In genomic region chr2:113376248-113376934, GRCh38 we compare ENCODE assay signal across 17 cellular contexts.
DNase-seq lines count a peak whose midpoint lies in the region; ATAC-seq and TF ChIP-seq lines count a peak whose summit lies in the region.
"Had no signal": no experiment of that assay in that cellular context is flagged by ENCODE, and none has a peak within 500 bp of the region (broad histone marks: within the 10 kb centered on the region; RNA-seq: fewer than 3 reads in every experiment).

No MANE protein-coding gene starts in this region.

- DNase-seq in activated T-cell treated with anti-CD3 and anti-CD28 coated beads, Interleukin-2, amount 50 U/mL, for 72 hours, result no peak
- DNase-seq in activated T-cell treated with anti-CD3 and anti-CD28 coated beads, Interleukin-2, amount 50 U/mL, for 1 hour, result no peak
- DNase-seq in Kasumi-1 (lab: John Stamatoyannopoulos, UW) (no peak), mucosa of descending colon (no peak), GM10266 (ENCODE audit: extremely low spot score) (no peak)
- DNase-seq: activated CD4-positive, alpha-beta T cell treated with anti-CD3 and anti-CD28 coated beads for 1 hour; activated gamma-delta T cell treated with Interleukin-2 at 50 U/mL for 16 hours; caudate nucleus; DMS53; hypothalamus; NCI-H748 treated with DMSO at 0.1 percent for 48 hours; posterior cingulate gyrus; stimulated activated CD4-positive, alpha-beta T cell treated with anti-CD3 and anti-CD28 coated beads, Interleukin-1b, Interleukin-23, amount 100 ng/mL, for 48 hours had no signal

- no peak overlapping the region for H3K4me3 ChIP-seq in neutrophil (ENCODE audit: low read depth in 1 of 2, low read length in 1 of 2)
- H3K4me3 ChIP-seq in mucosa of descending colon, result no peak overlapping the region

- TF ChIP-seq CTCF in neutrophil (IDR thresholded peaks at IDR 0.05) (no peak), mucosa of descending colon (IDR thresholded peaks at IDR 0.05) (no peak), GM10266 (IDR thresholded peaks at IDR 0.05; ENCODE audit: control insufficient read depth, insufficient read depth, low read depth, missing control alignments) (no peak)

- H3K9me3 Mint-ChIP-seq in activated T-cell treated with anti-CD3 and anti-CD28 coated beads, Interleukin-2, amount 50 U/mL, for 72 hours, result no peaks in the 10 kb centered on the region

- H3K27me3 Mint-ChIP-seq in activated T-cell treated with anti-CD3 and anti-CD28 coated beads, Interleukin-2, amount 50 U/mL, for 72 hours (ENCODE audit: low read depth), result no peaks in the 10 kb centered on the region

- no peaks in the 10 kb centered on the region for H3K27me3 ChIP-seq in neutrophil

- no peaks in the 10 kb centered on the region for H3K36me3 ChIP-seq in neutrophil
- no peaks in the 10 kb centered on the region for H3K36me3 ChIP-seq in mucosa of descending colon (ENCODE audit: low read depth)

- no peak overlapping the region for H3K4me3 Mint-ChIP-seq in activated T-cell treated with anti-CD3 and anti-CD28 coated beads, Interleukin-2, amount 50 U/mL, for 72 hours

- H3K9me3 ChIP-seq in neutrophil, result no peaks in the 10 kb centered on the region
- no peaks in the 10 kb centered on the region for H3K9me3 ChIP-seq in mucosa of descending colon

- H3K27ac Mint-ChIP-seq in activated T-cell treated with anti-CD3 and anti-CD28 coated beads, Interleukin-2, amount 50 U/mL, for 72 hours, result no peak overlapping the region

- H3K27ac ChIP-seq in neutrophil, result peak overlapping the region; percentile 65

- H3K4me1 Mint-ChIP-seq in activated T-cell treated with anti-CD3 and anti-CD28 coated beads, Interleukin-2, amount 50 U/mL, for 72 hours (ENCODE audit: low read depth), result peaks cover 14% of the 10 kb centered on the region

- ATAC-seq in activated T-cell treated with anti-CD3 and anti-CD28 coated beads, Interleukin-2, amount 50 U/mL, for 72 hours (replicated peaks in 1 of 2), result peak; percentile 49 to 52
- ATAC-seq in GM21737 (IDR thresholded peaks at IDR 0.05; ENCODE audit: unreplicated experiment) (peak; percentile 18), HG03354 (IDR thresholded peaks at IDR 0.05; ENCODE audit: poor library complexity, severe bottlenecking, unreplicated experiment) (peak; percentile 50), mucosa of descending colon (no peak)
- ATAC-seq: SK-N-SH treated with all-trans-retinoic acid at 6 μM for 48 hours had no signal

- intact Hi-C loops in mucosa of descending colon (cut with DNase I, micrococcal nuclease), result loop anchor here (10.0 kb wide), 2 partner anchors 132 to 242 kb away; no protein-coding TSS in a partner anchor

- peaks cover 40 to 42% of the 10 kb centered on the region in 2 experiments for H3K4me1 ChIP-seq in neutrophil (ENCODE audit: control insufficient read depth in 1 of 2, insufficient read depth in 1 of 2, low read depth in 1 of 2, low read length in 1 of 2)
- no peaks in the 10 kb centered on the region for H3K4me1 ChIP-seq in mucosa of descending colon (ENCODE audit: low read depth)

- H3K36me3 Mint-ChIP-seq in activated T-cell treated with anti-CD3 and anti-CD28 coated beads, Interleukin-2, amount 50 U/mL, for 72 hours (ENCODE audit: insufficient read depth in 2 of 2), result no peaks in the 10 kb centered on the region
